Comparison of ENCODE assay signal across 8 cellular contexts in the genomic region with DNA sequence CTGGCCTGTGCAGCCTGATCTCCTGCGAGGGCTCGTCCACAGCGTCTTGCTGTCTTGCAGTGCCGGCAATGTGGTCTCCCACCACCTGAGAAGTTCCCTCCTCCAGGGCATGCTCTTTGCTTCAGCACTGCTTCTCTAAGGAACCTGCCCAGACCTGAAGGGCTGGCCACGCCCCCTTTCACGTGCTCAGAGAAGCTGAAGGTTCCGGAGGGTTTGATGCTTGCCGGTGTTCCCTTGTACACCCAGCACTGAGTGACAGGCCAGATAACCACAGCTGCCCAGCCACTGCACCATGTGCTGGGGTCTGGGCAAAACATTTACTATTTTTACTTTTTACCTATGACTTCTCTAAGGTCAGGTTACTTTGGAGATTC. TPM values are rescaled to one million over a fixed set of nuclear protein-coding genes. Genes with fewer than 3 reads are reported as not detected.
DNase-seq lines count a peak whose midpoint lies in the region; ATAC-seq and TF ChIP-seq lines count a peak whose summit lies in the region.

No MANE protein-coding gene starts in this region.

- no peaks in the 10 kb centered on the region for H3K9me3 ChIP-seq in left lung

- intact Hi-C loops in left lung (cut with DNase I): no loop called here

- CTCF ChIA-PET in RWPE1 (lab: Yijun Ruan, JAX): no interaction called here

- H3K27ac ChIP-seq in RWPE1 (peak overlapping the region; percentile 77), left lung (no peak overlapping the region)

- TF ChIP-seq CTCF in RWPE1 (conservative IDR thresholded peaks at IDR 0.05; ENCODE audit: low read depth) (no peak), left lung (IDR thresholded peaks at IDR 0.05) (no peak)

- peaks cover 10 to 38% of the 10 kb centered on the region in 2 donors for H3K4me1 ChIP-seq in left lung

- H3K4me1 Mint-ChIP-seq in activated naive CD4-positive, alpha-beta T cell treated with anti-CD3 and anti-CD28 coated beads, Interleukin-2, amount 50 U/mL, for 24 hours: peaks cover 22% of the 10 kb centered on the region

- peaks cover 12% of the 10 kb centered on the region for H3K36me3 Mint-ChIP-seq in activated naive CD4-positive, alpha-beta T cell treated with anti-CD3 and anti-CD28 coated beads, Interleukin-2, amount 50 U/mL, for 24 hours

- no peaks in the 10 kb centered on the region for H3K27me3 ChIP-seq in left lung

- H3K27me3 Mint-ChIP-seq in activated naive CD4-positive, alpha-beta T cell treated with anti-CD3 and anti-CD28 coated beads, Interleukin-2, amount 50 U/mL, for 24 hours: no peaks in the 10 kb centered on the region

- peaks cover 0 to 20% of the 10 kb centered on the region in 2 donors for H3K36me3 ChIP-seq in left lung

- DNase-seq in RWPE1 (ENCODE audit: low spot score) (peak; percentile 89), left lung (peak; percentile 68 to 89), SW 1271 (lab: John Stamatoyannopoulos, UW) (no peak)
- peak; percentile 19 for DNase-seq in stimulated activated CD8-positive, alpha-beta memory T cell treated with anti-CD3 and anti-CD28 coated beads, Interleukin-4, amount 100 ng/mL, for 24 hours (ENCODE audit: low read depth)

- POLR2A ChIA-PET in RWPE1 (lab: Yijun Ruan, JAX; ENCODE audit: low non-redundant PET): interaction anchor here (0.6 kb wide), 1 partner anchor 168 kb away, joined by 4 read pairs; a partner anchor contains a TSS

- peak overlapping the region; percentile 61 for H3K4me3 Mint-ChIP-seq in activated naive CD4-positive, alpha-beta T cell treated with anti-CD3 and anti-CD28 coated beads, Interleukin-2, amount 50 U/mL, for 24 hours

- H3K4me3 ChIP-seq in left lung: no peak overlapping the region

- ATAC-seq in GM18498 (IDR thresholded peaks at IDR 0.05; ENCODE audit: unreplicated experiment) (peak; percentile 25), left lung (peak; percentile 54), GM21360 (IDR thresholded peaks at IDR 0.05; ENCODE audit: unreplicated experiment) (no peak), GM21619 (IDR thresholded peaks at IDR 0.05; ENCODE audit: unreplicated experiment) (no peak)

- no peak overlapping the region for H3K27ac Mint-ChIP-seq in activated naive CD4-positive, alpha-beta T cell treated with anti-CD3 and anti-CD28 coated beads, Interleukin-2, amount 50 U/mL, for 24 hours

- H3K9me3 Mint-ChIP-seq in activated naive CD4-positive, alpha-beta T cell treated with anti-CD3 and anti-CD28 coated beads, Interleukin-2, amount 50 U/mL, for 24 hours: no peaks in the 10 kb centered on the region

RNA-seq across cellular contexts. Expression of a gene that starts 1.7 kb away (rescaled TPM):
- total RNA-seq in left lung: 10 to 100 TPM; 27.2 to 28.0 TPM

RNA-seq across cellular contexts. Expression of a gene that starts 26.1 kb away (rescaled TPM):
- 10 to 100 TPM; 13.6 to 15.1 TPM for total RNA-seq in left lung

RNA-seq across cellular contexts. Expression of a gene that starts 48.7 kb away (rescaled TPM):
- 10 to 100 TPM; 46.4 to 55.2 TPM for total RNA-seq in left lung

Comparison
In these comparisons a context has a peak if more than half of its experiments do, and no peak if none do; other contexts are left out.
1. ATAC-seq: peak in GM18498 (single experiment) and left lung (single experiment); none in GM21360 (single experiment) and GM21619 (single experiment).
2. DNase-seq: peak in RWPE1 (single experiment), left lung (2 of 2) and stimulated activated CD8-positive, alpha-beta memory T cell treated with anti-CD3 and anti-CD28 coated beads, Interleukin-4, amount 100 ng/mL, for 24 hours (single experiment); none in SW 1271 (0 of 2).